In the genomic region with DNA sequence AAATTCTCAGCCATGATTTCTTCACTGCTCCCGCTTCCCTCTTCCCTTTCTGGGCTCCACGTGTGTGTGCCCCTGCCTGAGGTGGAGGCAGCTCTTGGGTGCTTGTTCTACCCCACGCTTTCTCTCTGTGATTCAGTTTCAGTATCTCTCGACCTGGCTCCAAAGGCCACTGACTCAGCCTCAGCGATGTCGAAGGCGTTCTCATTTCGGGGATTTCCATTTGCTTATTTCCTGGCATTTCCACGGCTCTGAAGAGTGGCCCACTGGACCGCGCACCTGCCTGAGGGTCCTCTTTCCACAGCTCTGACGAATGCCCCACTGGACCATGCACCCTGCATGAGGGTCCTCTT, we compare ENCODE assay signal across 12 cellular contexts. TPM values are rescaled to one million over a fixed set of nuclear protein-coding genes. Genes with fewer than 3 reads are reported as not detected.
DNase-seq lines count a peak whose midpoint lies in the region; ATAC-seq and TF ChIP-seq lines count a peak whose summit lies in the region.
"Had no signal": no experiment of that assay in that cellular context is flagged by ENCODE, and none has a peak within 500 bp of the region (broad histone marks: within the 10 kb centered on the region; RNA-seq: fewer than 3 reads in every experiment).

No MANE protein-coding gene starts in this region.

- DNase-seq in GM10248 (ENCODE audit: extremely low spot score) (peak; percentile 79), left ventricle myocardium superior (no peak), NCI-H1436 treated with DMSO at 0.1 percent for 48 hours (lab: John Stamatoyannopoulos, UW) (no peak)
- DNase-seq in activated CD4-positive, alpha-beta T cell treated with anti-CD3 and anti-CD28 coated beads, Interleukin-2, amount 50 U/mL, for 24 hours (ENCODE audit: low read depth in 1 of 2, low spot score in 1 of 2), result peak; percentile 35 to 65
- DNase-seq in activated naive CD8-positive, alpha-beta T cell treated with anti-CD3 and anti-CD28 coated beads, Interleukin-2, amount 50 U/mL, for 16 hours (ENCODE audit: low read depth, low spot score), result peak; percentile 13
- peak; percentile 70 for DNase-seq in stimulated activated CD4-positive, alpha-beta T cell treated with anti-CD3 and anti-CD28 coated beads, Interleukin-2, amount 100 ng/mL, for 4 hours (ENCODE audit: low read depth)
- DNase-seq: AML-193, NCI-H2081, Peyer's patch, retina had no signal

- POLR2A ChIA-PET in GM10248 (lab: Yijun Ruan, JAX), result no interaction called here

- no peak for ATAC-seq in left ventricle myocardium superior
- ATAC-seq in GM21786 (IDR thresholded peaks at IDR 0.05; ENCODE audit: unreplicated experiment), result no peak
- no peak for ATAC-seq in HG02840 (IDR thresholded peaks at IDR 0.05; ENCODE audit: low FRiP score, unreplicated experiment)

- intact Hi-C loops in left ventricle myocardium superior (cut with micrococcal nuclease), result no loop called here

- no peak for TF ChIP-seq CTCF in GM10248 (IDR thresholded peaks at IDR 0.05; ENCODE audit: control extremely low read depth, extremely low read depth, low read depth, missing control alignments)

- CTCF ChIA-PET in GM10248 (lab: Yijun Ruan, JAX), result interaction anchor here (0.8 to 1.7 kb wide), 4 partner anchors 10 to 138 kb away, joined by 3 to 4 read pairs (median 3); no protein-coding TSS in a partner anchor

RNA-seq across cellular contexts. Expression of gene GAK, which starts 52.4 kb away (rescaled TPM):
- 29.7 TPM for total RNA-seq in left ventricle myocardium superior

RNA-seq across cellular contexts. Expression of gene TMEM175, which starts 52.6 kb away (rescaled TPM):
- total RNA-seq in left ventricle myocardium superior, result 19.8 TPM

RNA-seq across cellular contexts. Expression of gene CPLX1, which starts 53.8 kb away (rescaled TPM):
- total RNA-seq in left ventricle myocardium superior, result 4.4 TPM

Comparison
In these comparisons a context has a peak if more than half of its experiments do, and no peak if none do; other contexts are left out.
1. DNase-seq: peak in GM10248 (single experiment), activated CD4-positive, alpha-beta T cell treated with anti-CD3 and anti-CD28 coated beads, Interleukin-2, amount 50 U/mL, for 24 hours (2 of 2), activated naive CD8-positive, alpha-beta T cell treated with anti-CD3 and anti-CD28 coated beads, Interleukin-2, amount 50 U/mL, for 16 hours (single experiment) and stimulated activated CD4-positive, alpha-beta T cell treated with anti-CD3 and anti-CD28 coated beads, Interleukin-2, amount 100 ng/mL, for 4 hours (single experiment); none in left ventricle myocardium superior (single experiment) and NCI-H1436 treated with DMSO at 0.1 percent for 48 hours (single experiment).